ENCODE assay signal across 25 cellular contexts in the genomic region with DNA sequence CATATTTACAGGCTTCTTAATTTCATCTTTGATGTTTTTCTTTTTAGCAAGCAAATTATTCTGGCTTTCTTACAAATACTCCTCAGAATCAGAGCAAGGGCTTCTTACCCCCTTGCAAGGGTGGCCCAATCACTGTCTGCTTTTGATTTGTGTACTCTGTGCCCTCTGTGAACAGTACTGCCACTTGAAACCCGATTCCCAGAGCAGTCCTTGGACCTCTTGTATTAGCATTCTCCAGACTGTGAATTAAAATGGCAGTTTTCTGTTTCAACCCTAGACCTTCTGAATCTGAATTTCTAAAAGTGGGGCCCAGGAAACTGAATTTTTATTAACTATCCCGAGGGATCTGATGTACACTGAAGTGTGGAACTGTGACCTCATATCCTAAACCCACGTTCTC. TPM values are rescaled to one million over a fixed set of nuclear protein-coding genes. Genes with fewer than 3 reads are reported as not detected.
DNase-seq lines count a peak whose midpoint lies in the region; ATAC-seq and TF ChIP-seq lines count a peak whose summit lies in the region.
"Had no signal": no experiment of that assay in that cellular context is flagged by ENCODE, and none has a peak within 500 bp of the region (broad histone marks: within the 10 kb centered on the region; RNA-seq: fewer than 3 reads in every experiment).

No MANE protein-coding gene starts in this region.

- intact Hi-C loops in Panc1 (cut with micrococcal nuclease; ENCODE audit: unreplicated experiment) (no loop called here), heart left ventricle (cut with DNase I) (no loop called here)

- H3K4me3 Mint-ChIP-seq in nephron: no peak overlapping the region
- H3K4me3 Mint-ChIP-seq: activated T-helper 1 cell treated with anti-CD3 and anti-CD28 coated beads, Interleukin-12 subunit alpha, Interleukin-12 subunit beta, Interleukin-2, Interleukin-4 antibody, amounts not matched to agents 30 ng/mL and 10 ng/mL and 1 ng/mL, durations not matched to agents 14 hours and 24 hours and 36 hours; CD8-positive, alpha-beta T cell; dendritic cell treated with granulocyte-macrophage colony-stimulating factor and Interleukin-4, amounts not matched to agents 40 ng/mL and 50 ng/mL, for 4 days had no signal

- no peak overlapping the region for H3K4me3 ChIP-seq in Panc1 (ENCODE audit: low read depth in 2 of 2, low read length in 2 of 2)
- no peak overlapping the region for H3K4me3 ChIP-seq in heart left ventricle
- H3K4me3 ChIP-seq: upper lobe of right lung had no signal

- DNase-seq in DMS79 treated with DMSO at 0.1 percent for 48 hours (lab: John Stamatoyannopoulos, UW) (peak; percentile 0), DMS79 (lab: John Stamatoyannopoulos, UW) (no peak), NCI-H1092 treated with DMSO at 0.1 percent for 48 hours (lab: John Stamatoyannopoulos, UW) (peak; percentile 66), Panc1 (ENCODE audit: low read depth, low spot score) (no peak), heart left ventricle (no peak), DMS53 (lab: John Stamatoyannopoulos, UW) (no peak)
- no peak for DNase-seq in activated CD8-positive, alpha-beta memory T cell treated with anti-CD3 and anti-CD28 coated beads, Interleukin-2, amount 50 U/mL, for 48 hours
- DNase-seq: 8988T; activated CD4-positive, alpha-beta T cell treated with anti-CD3 and anti-CD28 coated beads, Interleukin-2, amount 50 U/mL, for 1 hour; activated naive CD4-positive, alpha-beta T cell treated with anti-CD3 and anti-CD28 coated beads, Interleukin-2, amount 50 U/mL, for 16 hours; aorta; caudate nucleus; CD8-positive, alpha-beta T cell; GF-D8; kidney glomerular epithelial cell; NCI-H1930; NCI-H524; nucleus accumbens; T-helper 9 cell; upper lobe of right lung had no signal

- H3K36me3 Mint-ChIP-seq in nephron (ENCODE audit: low read depth): peaks cover 11% of the 10 kb centered on the region

- in situ Hi-C loops in Panc1 (cut with HindIII; ENCODE audit: low pct_unique_long_range_greater_than_20kb, low sequenced_read_pairs): no loop called here

- POLR2A ChIA-PET in Panc1 (lab: Charles Lee): no interaction called here

- no peaks in the 10 kb centered on the region for H3K9me3 ChIP-seq in Panc1 (ENCODE audit: control insufficient read depth, insufficient read depth, low read depth, low read length)
- peaks cover 0 to 4% (median 0%) of the 10 kb centered on the region in 12 donors for H3K9me3 ChIP-seq in heart left ventricle
- H3K9me3 ChIP-seq: upper lobe of right lung had no signal

- H3K27me3 ChIP-seq in Panc1 (ENCODE audit: control insufficient read depth, insufficient read depth, low read length) (no peaks in the 10 kb centered on the region), heart left ventricle (peaks cover 0 to 6% (median 0%) of the 10 kb centered on the region in 9 donors)
- H3K27me3 ChIP-seq: upper lobe of right lung had no signal

- CTCF ChIA-PET in Panc1 (lab: Charles Lee): no interaction called here

- no TSS peak for BruUV-seq in Panc1 (replicated peaks; lab: Mats Ljungman, UMichigan)

- ATAC-seq in Panc1 (no peak), heart left ventricle (no peak)
- ATAC-seq: CD8-positive, alpha-beta T cell; upper lobe of right lung had no signal

- H3K27ac ChIP-seq in Panc1 (ENCODE audit: low read length) (peak overlapping the region; percentile 79), heart left ventricle (no peak overlapping the region)
- H3K27ac ChIP-seq: upper lobe of right lung had no signal

- no peak for TF ChIP-seq POLR2A in heart left ventricle (IDR thresholded peaks at IDR 0.05)

- 56 to 77% (median 63%) methylated on average over 3 of the region's 3 CpGs for WGBS in heart left ventricle, 4 donors

- peak overlapping the region; percentile 38 to 71 (median 63) for H3K27ac Mint-ChIP-seq in nephron
- H3K27ac Mint-ChIP-seq: activated T-helper 1 cell treated with anti-CD3 and anti-CD28 coated beads, Interleukin-12 subunit alpha, Interleukin-12 subunit beta, Interleukin-2, Interleukin-4 antibody, amounts not matched to agents 30 ng/mL and 10 ng/mL and 1 ng/mL, durations not matched to agents 14 hours and 24 hours and 36 hours; CD8-positive, alpha-beta T cell; dendritic cell treated with granulocyte-macrophage colony-stimulating factor and Interleukin-4, amounts not matched to agents 40 ng/mL and 50 ng/mL, for 4 days had no signal

- no peaks in the 10 kb centered on the region; the same call in 1 of the 2 replicates for H3K4me1 ChIP-seq in Panc1 (ENCODE audit: control insufficient read depth, insufficient read depth, low read length)
- H3K4me1 ChIP-seq in heart left ventricle: peaks cover 0 to 23% (median 0%) of the 10 kb centered on the region in 12 donors

- H3K27me3 Mint-ChIP-seq in nephron (ENCODE audit: low read depth): no peaks in the 10 kb centered on the region
- H3K27me3 Mint-ChIP-seq: dendritic cell treated with granulocyte-macrophage colony-stimulating factor and Interleukin-4, amounts not matched to agents 40 ng/mL and 50 ng/mL, for 4 days had no signal

- peaks cover 25% of the 10 kb centered on the region for H3K4me1 Mint-ChIP-seq in nephron

- peaks cover 28% of the 10 kb centered on the region for H3K9me3 Mint-ChIP-seq in nephron

- no peaks in the 10 kb centered on the region for H3K36me3 ChIP-seq in Panc1 (ENCODE audit: control insufficient read depth, insufficient read depth, low read length)
- no peaks in the 10 kb centered on the region for H3K36me3 ChIP-seq in heart left ventricle
- H3K36me3 ChIP-seq: upper lobe of right lung had no signal

- TF ChIP-seq CTCF in Panc1 (IDR thresholded peaks at IDR 0.05) (no peak), nephron (IDR thresholded peaks at IDR 0.05; ENCODE audit: unreplicated experiment in 3 of 3) (no peak), heart left ventricle (IDR thresholded peaks at IDR 0.05) (no peak)

RNA-seq across cellular contexts. Expression of a gene that starts 14.8 kb away (rescaled TPM):
- total RNA-seq in Panc1 (2021; ENCODE audit: unreplicated experiment) (not detected), heart left ventricle (1 to 10 TPM in 1 of 9 donors, under 1 TPM in 5, not detected in 3; 0.20 to 2.6 (median 0.34) TPM)
- polyA plus RNA-seq in Panc1 (2012; ENCODE audit: insufficient read length): not detected
- polyA plus RNA-seq in heart left ventricle: not detected
- total RNA-seq: aorta; CD8-positive, alpha-beta T cell; mammary epithelial cell; MCF 10A; upper lobe of right lung had no signal
- polyA plus RNA-seq: aorta, mammary epithelial cell had no signal

Comparison
In these comparisons a context has a peak if more than half of its experiments do, and no peak if none do; other contexts are left out.
1. DNase-seq: peak in DMS79 treated with DMSO at 0.1 percent for 48 hours (single experiment) and NCI-H1092 treated with DMSO at 0.1 percent for 48 hours (single experiment); none in DMS79 (single experiment), Panc1 (single experiment), activated CD8-positive, alpha-beta memory T cell treated with anti-CD3 and anti-CD28 coated beads, Interleukin-2, amount 50 U/mL, for 48 hours (single experiment), heart left ventricle (0 of 5) and DMS53 (single experiment).